In the genomic region with DNA sequence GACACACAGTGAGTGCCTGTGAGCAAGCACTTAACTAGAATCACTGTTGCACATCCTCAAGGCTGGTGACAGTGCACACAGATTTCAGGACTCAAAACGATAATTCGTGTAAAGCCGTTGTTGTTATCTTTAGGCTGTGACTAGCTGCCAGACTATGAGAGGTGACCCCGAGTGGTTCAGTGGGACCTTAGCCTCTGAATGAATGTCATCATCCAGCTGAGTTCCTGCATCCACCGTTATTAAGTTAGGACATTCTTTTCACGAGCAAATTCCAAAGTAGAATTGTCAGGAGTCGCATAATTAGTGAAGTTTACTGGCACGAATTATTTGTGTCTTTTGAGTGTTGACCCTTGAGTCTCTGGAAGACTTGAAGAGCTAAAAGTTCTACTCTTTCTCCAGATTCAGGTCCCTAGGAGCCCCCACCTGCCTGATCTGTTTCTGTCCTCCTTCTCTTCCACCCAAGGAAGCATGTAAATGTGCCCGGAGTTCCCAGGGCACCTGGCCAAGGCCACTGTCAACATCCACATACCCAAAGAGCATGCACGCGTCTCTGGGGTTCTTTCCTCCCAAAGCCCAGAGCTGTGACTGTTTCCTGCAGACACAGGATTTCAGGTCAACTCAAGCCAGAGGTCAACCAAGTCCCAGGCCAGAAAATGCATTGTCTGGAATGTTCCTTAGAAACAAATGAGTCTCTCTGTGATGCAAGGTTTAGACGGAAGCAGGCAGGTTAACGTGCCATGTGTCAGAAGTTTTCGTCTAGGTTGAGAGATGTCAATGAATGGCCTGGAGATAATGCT, we compare ENCODE assay signal across 14 cellular contexts.
A peak's percentile ranks its signal among the peaks of the same experiment; 100 is the strongest.
DNase-seq lines count a peak whose midpoint lies in the region; TF ChIP-seq lines count a peak whose summit lies in the region.
"Had no signal": no experiment of that assay in that cellular context is flagged by ENCODE, and none has a peak within 500 bp of the region (broad histone marks: within the 10 kb centered on the region; RNA-seq: fewer than 3 reads in every experiment).

No MANE protein-coding gene starts in this region.

- H3K4me1 Mint-ChIP-seq in dendritic cell treated with granulocyte-macrophage colony-stimulating factor and Interleukin-4, amounts not matched to agents 40 ng/mL and 50 ng/mL, for 4 days (ENCODE audit: low read depth) = peaks cover 91% of the 10 kb centered on the region

- H3K4me1 ChIP-seq in sigmoid colon = peaks cover 0 to 47% (median 38%) of the 10 kb centered on the region in 4 donors

- peak; percentile 49 for DNase-seq in GM04504 (ENCODE audit: low read depth)
- DNase-seq in kidney glomerular epithelial cell (lab: John Stamatoyannopoulos, UW) = peak; percentile 15
- DNase-seq in sigmoid colon = peak; percentile 17
- no peak for DNase-seq in NCI-H345 treated with DMSO at 0.1 percent for 48 hours (lab: John Stamatoyannopoulos, UW; ENCODE audit: unreplicated experiment)
- DNase-seq in superior temporal gyrus (ENCODE audit: extremely low spot score) = no peak
- no peak for DNase-seq in NCI-H345 (lab: John Stamatoyannopoulos, UW)
- DNase-seq in SIG-M5 (lab: John Stamatoyannopoulos, UW) = no peak
- DNase-seq: amniotic stem cell, MM.1S, NCI-H446, retina, T1000 had no signal

- peaks cover 6% of the 10 kb centered on the region for H3K36me3 Mint-ChIP-seq in dendritic cell treated with granulocyte-macrophage colony-stimulating factor and Interleukin-4, amounts not matched to agents 40 ng/mL and 50 ng/mL, for 4 days (ENCODE audit: low read depth)

- TF ChIP-seq POLR2A in sigmoid colon (IDR thresholded peaks at IDR 0.05) = no peak

- WGBS in sigmoid colon, 2 donors = 80 to 84% methylated on average over 14 of the region's 14 CpGs

- peak overlapping the region in 1 of 4 donors; percentile 84 for H3K27ac ChIP-seq in sigmoid colon
- H3K27ac ChIP-seq: BLaER1 treated with 17β-estradiol and CSF1 and Interleukin-3, amounts not matched to agents 10 nM and 100 nM had no signal

- H3K27ac Mint-ChIP-seq in dendritic cell treated with granulocyte-macrophage colony-stimulating factor and Interleukin-4, amounts not matched to agents 40 ng/mL and 50 ng/mL, for 4 days = peak overlapping the region; percentile 12

- no peak overlapping the region for H3K4me3 Mint-ChIP-seq in dendritic cell treated with granulocyte-macrophage colony-stimulating factor and Interleukin-4, amounts not matched to agents 40 ng/mL and 50 ng/mL, for 4 days

- H3K27me3 ChIP-seq in sigmoid colon = no peaks in the 10 kb centered on the region
- H3K27me3 ChIP-seq: BLaER1 treated with 17β-estradiol and CSF1 and Interleukin-3, amounts not matched to agents 10 nM and 100 nM had no signal

- H3K9me3 ChIP-seq in sigmoid colon = no peaks in the 10 kb centered on the region

- no peak overlapping the region for H3K4me3 ChIP-seq in sigmoid colon
- H3K4me3 ChIP-seq: BLaER1 treated with 17β-estradiol and CSF1 and Interleukin-3, amounts not matched to agents 10 nM and 100 nM had no signal

- H3K36me3 ChIP-seq in sigmoid colon = no peaks in the 10 kb centered on the region

- H3K27me3 Mint-ChIP-seq in dendritic cell treated with granulocyte-macrophage colony-stimulating factor and Interleukin-4, amounts not matched to agents 40 ng/mL and 50 ng/mL, for 4 days = no peaks in the 10 kb centered on the region

- TF ChIP-seq EP300 in sigmoid colon (IDR thresholded peaks at IDR 0.05) = no peak

- TF ChIP-seq CTCF in sigmoid colon (IDR thresholded peaks at IDR 0.05) = no peak

- intact Hi-C loops in dendritic cell treated with granulocyte-macrophage colony-stimulating factor and Interleukin-4, amounts not matched to agents 40 ng/mL and 50 ng/mL, for 4 days (cut with micrococcal nuclease) = no loop called here
- intact Hi-C loops in sigmoid colon (cut with DNase I) = no loop called here

- H3K9me3 Mint-ChIP-seq in dendritic cell treated with granulocyte-macrophage colony-stimulating factor and Interleukin-4, amounts not matched to agents 40 ng/mL and 50 ng/mL, for 4 days = no peaks in the 10 kb centered on the region

Comparison
In these comparisons a context has a peak if more than half of its experiments do, and no peak if none do; other contexts are left out.
1. DNase-seq: peak in GM04504 (single experiment), kidney glomerular epithelial cell (single experiment) and sigmoid colon (single experiment); none in NCI-H345 treated with DMSO at 0.1 percent for 48 hours (single experiment), superior temporal gyrus (single experiment), NCI-H345 (single experiment) and SIG-M5 (single experiment).